In the genomic region with DNA sequence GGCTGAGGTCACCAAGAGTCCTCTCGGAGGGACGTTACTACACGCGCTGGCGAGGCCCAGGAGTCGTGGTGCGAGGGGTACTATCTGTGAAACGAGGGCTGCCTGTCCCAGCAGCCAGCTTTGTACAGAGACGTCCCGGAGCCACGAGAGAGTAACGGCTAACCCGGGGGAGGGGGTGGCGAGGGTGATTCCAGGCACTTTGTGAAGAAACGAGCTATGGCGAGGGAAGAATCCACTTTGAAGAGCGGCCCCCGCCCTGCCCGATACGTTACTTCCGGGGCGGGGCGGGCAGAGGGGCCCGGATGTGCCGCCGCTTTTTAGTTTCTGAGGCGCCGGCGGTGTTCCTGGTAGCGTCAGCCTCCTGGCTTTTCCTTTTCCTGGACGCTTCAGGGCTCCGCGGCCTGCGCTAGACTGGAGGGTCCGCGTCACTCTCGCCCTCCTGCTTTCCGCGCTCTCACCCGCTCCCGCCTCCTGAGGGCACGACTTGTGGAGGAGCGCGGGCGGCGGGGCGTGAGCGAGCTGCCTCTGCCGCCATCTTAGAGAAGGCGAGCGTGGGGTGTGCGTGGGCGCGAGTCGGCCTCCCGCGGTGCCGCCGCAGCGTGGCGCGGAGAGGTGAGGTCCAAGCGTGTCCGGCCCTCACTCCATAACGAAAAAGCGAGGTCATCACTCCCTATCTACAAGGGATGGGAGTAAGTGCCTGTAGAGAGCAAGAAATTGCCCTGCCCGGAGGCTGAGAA, we compare ENCODE assay signal across 1 cellular context.
A peak's percentile ranks its signal among the peaks of the same experiment; 100 is the strongest.
TF ChIP-seq lines count a peak whose summit lies in the region.

No MANE protein-coding gene starts in this region.

TF ChIP-seq in HepG2, 621 proteins besides CTCF, POLR2A, EP300 and RAD21 (continued from another document and continues in another):
- TF ChIP-seq PCBP1 (IDR thresholded peaks at IDR 0.05; ENCODE audit: borderline replicate concordance, low read depth, low read length), result 0 out of 2 replicates have a peak, but pooled peaks have one; percentile 51
- TF ChIP-seq, protein P1, sequence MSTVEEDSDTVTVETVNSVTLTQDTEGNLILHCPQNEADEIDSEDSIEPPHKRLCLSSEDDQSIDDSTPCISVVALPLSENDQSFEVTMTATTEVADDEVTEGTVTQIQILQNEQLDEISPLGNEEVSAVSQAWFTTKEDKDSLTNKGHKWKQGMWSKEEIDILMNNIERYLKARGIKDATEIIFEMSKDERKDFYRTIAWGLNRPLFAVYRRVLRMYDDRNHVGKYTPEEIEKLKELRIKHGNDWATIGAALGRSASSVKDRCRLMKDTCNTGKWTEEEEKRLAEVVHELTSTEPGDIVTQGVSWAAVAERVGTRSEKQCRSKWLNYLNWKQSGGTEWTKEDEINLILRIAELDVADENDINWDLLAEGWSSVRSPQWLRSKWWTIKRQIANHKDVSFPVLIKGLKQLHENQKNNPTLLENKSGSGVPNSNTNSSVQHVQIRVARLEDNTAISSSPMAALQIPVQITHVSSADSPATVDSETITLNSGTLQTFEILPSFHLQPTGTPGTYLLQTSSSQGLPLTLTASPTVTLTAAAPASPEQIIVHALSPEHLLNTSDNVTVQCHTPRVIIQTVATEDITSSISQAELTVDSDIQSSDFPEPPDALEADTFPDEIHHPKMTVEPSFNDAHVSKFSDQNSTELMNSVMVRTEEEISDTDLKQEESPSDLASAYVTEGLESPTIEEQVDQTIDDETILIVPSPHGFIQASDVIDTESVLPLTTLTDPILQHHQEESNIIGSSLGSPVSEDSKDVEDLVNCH (CRISPR knock-in tag; IDR thresholded peaks at IDR 0.05), result peak; percentile 97; the same call in 1 of the 2 replicates
- TF ChIP-seq ZNF501 (CRISPR knock-in tag; IDR thresholded peaks at IDR 0.05), result peak; percentile 80; the same call in 1 of the 2 replicates
- TF ChIP-seq KDM1A (CRISPR knock-in tag; IDR thresholded peaks at IDR 0.05), result no peak
- peak; percentile 74; the same call in 1 of the 2 replicates for TF ChIP-seq ZNF749 (CRISPR knock-in tag; IDR thresholded peaks at IDR 0.05; ENCODE audit: borderline replicate concordance)
- TF ChIP-seq, protein P2, sequence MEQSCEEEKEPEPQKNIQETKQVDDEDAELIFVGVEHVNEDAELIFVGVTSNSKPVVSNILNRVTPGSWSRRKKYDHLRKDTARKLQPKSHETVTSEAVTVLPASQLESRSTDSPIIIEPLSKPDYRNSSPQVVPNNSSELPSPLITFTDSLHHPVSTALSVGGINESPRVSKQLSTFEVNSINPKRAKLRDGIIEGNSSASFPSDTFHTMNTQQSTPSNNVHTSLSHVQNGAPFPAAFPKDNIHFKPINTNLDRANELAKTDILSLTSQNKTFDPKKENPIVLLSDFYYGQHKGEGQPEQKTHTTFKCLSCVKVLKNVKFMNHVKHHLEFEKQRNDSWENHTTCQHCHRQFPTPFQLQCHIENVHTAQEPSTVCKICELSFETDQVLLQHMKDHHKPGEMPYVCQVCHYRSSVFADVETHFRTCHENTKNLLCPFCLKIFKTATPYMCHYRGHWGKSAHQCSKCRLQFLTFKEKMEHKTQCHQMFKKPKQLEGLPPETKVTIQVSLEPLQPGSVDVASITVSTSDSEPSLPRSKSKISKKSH (CRISPR knock-in tag; IDR thresholded peaks at IDR 0.05; ENCODE audit: borderline replicate concordance), result peak; percentile 73
- TF ChIP-seq, protein P3, sequence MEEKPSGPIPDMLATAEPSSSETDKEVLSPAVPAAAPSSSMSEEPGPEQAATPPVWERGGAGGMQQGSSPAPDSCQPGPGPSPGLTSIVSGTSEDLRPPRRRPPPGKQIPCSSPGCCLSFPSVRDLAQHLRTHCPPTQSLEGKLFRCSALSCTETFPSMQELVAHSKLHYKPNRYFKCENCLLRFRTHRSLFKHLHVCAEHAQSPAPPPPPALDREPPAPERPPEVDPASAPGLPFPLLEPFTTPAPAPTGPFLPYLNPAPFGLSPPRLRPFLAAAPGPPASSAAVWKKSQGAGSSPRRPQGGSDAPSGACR (CRISPR knock-in tag; IDR thresholded peaks at IDR 0.05), result peak; percentile 68; the same call in 1 of the 2 replicates
- TF ChIP-seq SATB2 (CRISPR knock-in tag; IDR thresholded peaks at IDR 0.05), result peak; percentile 66; the same call in 1 of the 2 replicates
- TF ChIP-seq KMT2B (CRISPR knock-in tag; IDR thresholded peaks at IDR 0.05), result peak; percentile 87; the same call in 1 of the 2 replicates
- TF ChIP-seq, protein P4, sequence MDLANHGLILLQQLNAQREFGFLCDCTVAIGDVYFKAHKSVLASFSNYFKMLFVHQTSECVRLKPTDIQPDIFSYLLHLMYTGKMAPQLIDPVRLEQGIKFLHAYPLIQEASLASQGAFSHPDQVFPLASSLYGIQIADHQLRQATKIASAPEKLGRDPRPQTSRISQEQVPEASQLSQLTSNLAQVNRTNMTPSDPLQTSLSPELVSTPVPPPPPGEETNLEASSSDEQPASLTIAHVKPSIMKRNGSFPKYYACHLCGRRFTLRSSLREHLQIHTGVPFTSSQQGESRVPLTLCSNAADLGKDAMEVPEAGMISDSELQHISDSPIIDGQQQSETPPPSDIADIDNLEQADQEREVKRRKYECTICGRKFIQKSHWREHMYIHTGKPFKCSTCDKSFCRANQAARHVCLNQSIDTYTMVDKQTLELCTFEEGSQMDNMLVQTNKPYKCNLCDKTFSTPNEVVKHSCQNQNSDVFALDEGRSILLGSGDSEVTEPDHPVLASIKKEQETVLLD (CRISPR knock-in tag; IDR thresholded peaks at IDR 0.05; ENCODE audit: low read depth), result peak; percentile 20; the same call in 1 of the 2 replicates
- peak; percentile 21; the same call in 1 of the 2 replicates for TF ChIP-seq CBX5 (CRISPR knock-in tag; IDR thresholded peaks at IDR 0.05; ENCODE audit: borderline replicate concordance)
- TF ChIP-seq, protein P5, sequence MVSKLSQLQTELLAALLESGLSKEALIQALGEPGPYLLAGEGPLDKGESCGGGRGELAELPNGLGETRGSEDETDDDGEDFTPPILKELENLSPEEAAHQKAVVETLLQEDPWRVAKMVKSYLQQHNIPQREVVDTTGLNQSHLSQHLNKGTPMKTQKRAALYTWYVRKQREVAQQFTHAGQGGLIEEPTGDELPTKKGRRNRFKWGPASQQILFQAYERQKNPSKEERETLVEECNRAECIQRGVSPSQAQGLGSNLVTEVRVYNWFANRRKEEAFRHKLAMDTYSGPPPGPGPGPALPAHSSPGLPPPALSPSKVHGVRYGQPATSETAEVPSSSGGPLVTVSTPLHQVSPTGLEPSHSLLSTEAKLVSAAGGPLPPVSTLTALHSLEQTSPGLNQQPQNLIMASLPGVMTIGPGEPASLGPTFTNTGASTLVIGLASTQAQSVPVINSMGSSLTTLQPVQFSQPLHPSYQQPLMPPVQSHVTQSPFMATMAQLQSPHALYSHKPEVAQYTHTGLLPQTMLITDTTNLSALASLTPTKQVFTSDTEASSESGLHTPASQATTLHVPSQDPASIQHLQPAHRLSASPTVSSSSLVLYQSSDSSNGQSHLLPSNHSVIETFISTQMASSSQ (IDR thresholded peaks at IDR 0.05; ENCODE audit: low read depth), result no peak
- TF ChIP-seq, protein P5 (CRISPR knock-in tag; IDR thresholded peaks at IDR 0.05; ENCODE audit: borderline replicate concordance), result no peak
- TF ChIP-seq ZNF260 (CRISPR knock-in tag; IDR thresholded peaks at IDR 0.05; ENCODE audit: borderline replicate concordance, low read depth), result no peak
- TF ChIP-seq, protein P6, sequence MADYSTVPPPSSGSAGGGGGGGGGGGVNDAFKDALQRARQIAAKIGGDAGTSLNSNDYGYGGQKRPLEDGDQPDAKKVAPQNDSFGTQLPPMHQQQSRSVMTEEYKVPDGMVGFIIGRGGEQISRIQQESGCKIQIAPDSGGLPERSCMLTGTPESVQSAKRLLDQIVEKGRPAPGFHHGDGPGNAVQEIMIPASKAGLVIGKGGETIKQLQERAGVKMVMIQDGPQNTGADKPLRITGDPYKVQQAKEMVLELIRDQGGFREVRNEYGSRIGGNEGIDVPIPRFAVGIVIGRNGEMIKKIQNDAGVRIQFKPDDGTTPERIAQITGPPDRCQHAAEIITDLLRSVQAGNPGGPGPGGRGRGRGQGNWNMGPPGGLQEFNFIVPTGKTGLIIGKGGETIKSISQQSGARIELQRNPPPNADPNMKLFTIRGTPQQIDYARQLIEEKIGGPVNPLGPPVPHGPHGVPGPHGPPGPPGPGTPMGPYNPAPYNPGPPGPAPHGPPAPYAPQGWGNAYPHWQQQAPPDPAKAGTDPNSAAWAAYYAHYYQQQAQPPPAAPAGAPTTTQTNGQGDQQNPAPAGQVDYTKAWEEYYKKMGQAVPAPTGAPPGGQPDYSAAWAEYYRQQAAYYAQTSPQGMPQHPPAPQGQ (CRISPR knock-in tag; IDR thresholded peaks at IDR 0.05; ENCODE audit: borderline replicate concordance), result no peak
- peak; percentile 83; the same call in 1 of the 2 replicates for TF ChIP-seq TP53 (CRISPR knock-in tag; conservative IDR thresholded peaks at IDR 0.05)
- peak; percentile 41; the same call in 1 of the 2 replicates for TF ChIP-seq ZNF737 (CRISPR knock-in tag; IDR thresholded peaks at IDR 0.05; ENCODE audit: borderline replicate concordance)
- peak; percentile 14; the same call in 1 of the 2 replicates for TF ChIP-seq ATF1 (CRISPR knock-in tag; IDR thresholded peaks at IDR 0.05)
- peak; percentile 99 for TF ChIP-seq YEATS4 (CRISPR knock-in tag; IDR thresholded peaks at IDR 0.05; ENCODE audit: borderline replicate concordance)
- no peak for TF ChIP-seq THYN1 (CRISPR knock-in tag; IDR thresholded peaks at IDR 0.05; ENCODE audit: borderline replicate concordance, low read depth)
- no peak for TF ChIP-seq ZNF530 (CRISPR knock-in tag; IDR thresholded peaks at IDR 0.05; ENCODE audit: low read depth)
- no peak for TF ChIP-seq SP140L (CRISPR knock-in tag; IDR thresholded peaks at IDR 0.05; ENCODE audit: borderline replicate concordance)
- TF ChIP-seq ZBTB20 (CRISPR knock-in tag; IDR thresholded peaks at IDR 0.05; ENCODE audit: borderline replicate concordance, low read depth), result peak; percentile 23; the same call in 1 of the 2 replicates
- no peak for TF ChIP-seq ATF7 (IDR thresholded peaks at IDR 0.05)
- TF ChIP-seq ATF7 (CRISPR knock-in tag; IDR thresholded peaks at IDR 0.05), result 0 out of 2 replicates have a peak, but pooled peaks have one; percentile 4
- TF ChIP-seq ZFY (CRISPR knock-in tag; IDR thresholded peaks at IDR 0.05), result peak; percentile 81; the same call in 1 of the 2 replicates
- TF ChIP-seq ZNF160 (CRISPR knock-in tag; IDR thresholded peaks at IDR 0.05), result 0 out of 2 replicates have a peak, but pooled peaks have one; percentile 55
- no peak for TF ChIP-seq ZNF549 (CRISPR knock-in tag; IDR thresholded peaks at IDR 0.05)
- TF ChIP-seq TMF1 (CRISPR knock-in tag; IDR thresholded peaks at IDR 0.05; ENCODE audit: low read depth), result 0 out of 2 replicates have a peak, but pooled peaks have one; percentile 48
- TF ChIP-seq, protein P7, sequence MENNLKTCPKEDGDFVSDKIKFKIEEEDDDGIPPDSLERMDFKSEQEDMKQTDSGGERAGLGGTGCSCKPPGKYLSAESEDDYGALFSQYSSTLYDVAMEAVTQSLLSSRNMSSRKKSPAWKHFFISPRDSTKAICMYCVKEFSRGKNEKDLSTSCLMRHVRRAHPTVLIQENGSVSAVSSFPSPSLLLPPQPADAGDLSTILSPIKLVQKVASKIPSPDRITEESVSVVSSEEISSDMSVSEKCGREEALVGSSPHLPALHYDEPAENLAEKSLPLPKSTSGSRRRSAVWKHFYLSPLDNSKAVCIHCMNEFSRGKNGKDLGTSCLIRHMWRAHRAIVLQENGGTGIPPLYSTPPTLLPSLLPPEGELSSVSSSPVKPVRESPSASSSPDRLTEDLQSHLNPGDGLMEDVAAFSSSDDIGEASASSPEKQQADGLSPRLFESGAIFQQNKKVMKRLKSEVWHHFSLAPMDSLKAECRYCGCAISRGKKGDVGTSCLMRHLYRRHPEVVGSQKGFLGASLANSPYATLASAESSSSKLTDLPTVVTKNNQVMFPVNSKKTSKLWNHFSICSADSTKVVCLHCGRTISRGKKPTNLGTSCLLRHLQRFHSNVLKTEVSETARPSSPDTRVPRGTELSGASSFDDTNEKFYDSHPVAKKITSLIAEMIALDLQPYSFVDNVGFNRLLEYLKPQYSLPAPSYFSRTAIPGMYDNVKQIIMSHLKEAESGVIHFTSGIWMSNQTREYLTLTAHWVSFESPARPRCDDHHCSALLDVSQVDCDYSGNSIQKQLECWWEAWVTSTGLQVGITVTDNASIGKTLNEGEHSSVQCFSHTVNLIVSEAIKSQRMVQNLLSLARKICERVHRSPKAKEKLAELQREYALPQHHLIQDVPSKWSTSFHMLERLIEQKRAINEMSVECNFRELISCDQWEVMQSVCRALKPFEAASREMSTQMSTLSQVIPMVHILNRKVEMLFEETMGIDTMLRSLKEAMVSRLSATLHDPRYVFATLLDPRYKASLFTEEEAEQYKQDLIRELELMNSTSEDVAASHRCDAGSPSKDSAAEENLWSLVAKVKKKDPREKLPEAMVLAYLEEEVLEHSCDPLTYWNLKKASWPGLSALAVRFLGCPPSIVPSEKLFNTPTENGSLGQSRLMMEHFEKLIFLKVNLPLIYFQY (CRISPR knock-in tag; IDR thresholded peaks at IDR 0.05; ENCODE audit: borderline replicate concordance), result no peak
